In genomic region chr10:73501651-73502050, GRCh38 we compare ENCODE assay signal across 14 cellular contexts. TPM values are rescaled to one million over a fixed set of nuclear protein-coding genes. Genes with fewer than 3 reads are reported as not detected.
DNase-seq lines count a peak whose midpoint lies in the region; ATAC-seq and TF ChIP-seq lines count a peak whose summit lies in the region.
"Had no signal": no experiment of that assay in that cellular context is flagged by ENCODE, and none has a peak within 500 bp of the region (broad histone marks: within the 10 kb centered on the region; RNA-seq: fewer than 3 reads in every experiment).

No MANE protein-coding gene starts in this region.

- H3K27ac ChIP-seq in CD8-positive, alpha-beta T cell (ENCODE audit: low read depth, low read length), result no peak overlapping the region
- H3K27ac ChIP-seq in foreskin keratinocyte, result peak overlapping the region; percentile 57
- H3K27ac ChIP-seq: HL-60 had no signal

- peak overlapping the region; percentile 30 for H3K27ac Mint-ChIP-seq in CD8-positive, alpha-beta T cell
- H3K27ac Mint-ChIP-seq in IgD-negative memory B cell, result peak overlapping the region; percentile 15 to 78 (median 19)
- peak overlapping the region; percentile 83 for H3K27ac Mint-ChIP-seq in T-helper 17 cell

- H3K4me1 ChIP-seq in CD8-positive, alpha-beta T cell (ENCODE audit: insufficient read depth, low read length), result peaks cover 2% of the 10 kb centered on the region
- peaks cover 9% of the 10 kb centered on the region for H3K4me1 ChIP-seq in foreskin keratinocyte

- DNase-seq in CD8-positive, alpha-beta T cell, result no peak
- DNase-seq in T-helper 17 cell, result no peak
- no peak for DNase-seq in foreskin keratinocyte
- DNase-seq in NCI-H1105 treated with DMSO at 0.1 percent for 48 hours (lab: John Stamatoyannopoulos, UW), result no peak
- DNase-seq in hypothalamus (lab: John Stamatoyannopoulos, UW), result no peak
- DNase-seq in stimulated activated CD4-positive, alpha-beta T cell treated with anti-CD3 and anti-CD28 coated beads, Interleukin-1b, Interleukin-23, amount 100 ng/mL, for 48 hours, result no peak
- DNase-seq: cortex of kidney; NCI-H187 treated with DMSO at 0.1 percent for 48 hours; stimulated activated CD4-positive, alpha-beta T cell treated with anti-CD3 and anti-CD28 coated beads, Interleukin-15, amount 100 ng/mL, for 24 hours; stimulated activated naive CD4-positive, alpha-beta T cell had no signal

- ATAC-seq in CD8-positive, alpha-beta T cell, result no peak
- ATAC-seq in T-helper 17 cell, result peak; percentile 37
- no peak for ATAC-seq in foreskin keratinocyte
- no peak for ATAC-seq in HG03520 (IDR thresholded peaks at IDR 0.05; ENCODE audit: unreplicated experiment)

- H3K4me3 Mint-ChIP-seq in CD8-positive, alpha-beta T cell, result no peak overlapping the region
- H3K4me3 Mint-ChIP-seq in IgD-negative memory B cell (peak overlapping the region; percentile 13 to 68 (median 43)), T-helper 17 cell (peak overlapping the region; percentile 46)

- CTCF ChIA-PET in CD8-positive, alpha-beta T cell (lab: Charles Lee), result no interaction called here

- peaks cover 39% of the 10 kb centered on the region for H3K36me3 Mint-ChIP-seq in CD8-positive, alpha-beta T cell
- H3K36me3 Mint-ChIP-seq in IgD-negative memory B cell, result peaks cover 4% of the 10 kb centered on the region
- peaks cover 25% of the 10 kb centered on the region for H3K36me3 Mint-ChIP-seq in T-helper 17 cell (ENCODE audit: low read depth)

- no peak overlapping the region for H3K4me3 ChIP-seq in CD8-positive, alpha-beta T cell (ENCODE audit: low read depth, low read length)
- H3K4me3 ChIP-seq: lung had no signal

- H3K27me3 Mint-ChIP-seq in CD8-positive, alpha-beta T cell (ENCODE audit: low read depth), result no peaks in the 10 kb centered on the region
- H3K27me3 Mint-ChIP-seq in IgD-negative memory B cell, result no peaks in the 10 kb centered on the region
- H3K27me3 Mint-ChIP-seq in T-helper 17 cell, result no peaks in the 10 kb centered on the region

- peaks cover 4% of the 10 kb centered on the region for H3K36me3 ChIP-seq in CD8-positive, alpha-beta T cell (ENCODE audit: insufficient read depth, low read length)

- POLR2A ChIA-PET in CD8-positive, alpha-beta T cell (lab: Charles Lee), result no interaction called here

- peaks cover 20% of the 10 kb centered on the region for H3K4me1 Mint-ChIP-seq in CD8-positive, alpha-beta T cell (ENCODE audit: low read depth)
- H3K4me1 Mint-ChIP-seq in IgD-negative memory B cell, result peaks cover 15 to 27% (median 19%) of the 10 kb centered on the region in 3 donors
- H3K4me1 Mint-ChIP-seq in T-helper 17 cell, result peaks cover 31% of the 10 kb centered on the region

- intact Hi-C loops in CD8-positive, alpha-beta T cell (cut with DNase I, micrococcal nuclease), result no loop called here

- no peaks in the 10 kb centered on the region for H3K9me3 Mint-ChIP-seq in CD8-positive, alpha-beta T cell
- no peaks in the 10 kb centered on the region for H3K9me3 Mint-ChIP-seq in IgD-negative memory B cell

- TF ChIP-seq CTCF in CD8-positive, alpha-beta T cell (IDR thresholded peaks at IDR 0.05), result no peak
- TF ChIP-seq CTCF in foreskin keratinocyte (conservative IDR thresholded peaks at IDR 0.05), result no peak

- H3K9me3 ChIP-seq in CD8-positive, alpha-beta T cell (ENCODE audit: low read length), result no peaks in the 10 kb centered on the region
- no peaks in the 10 kb centered on the region for H3K9me3 ChIP-seq in T-helper 17 cell (ENCODE audit: control insufficient read depth, low read length, poor library complexity, severe bottlenecking)

- no peaks in the 10 kb centered on the region for H3K27me3 ChIP-seq in CD8-positive, alpha-beta T cell (ENCODE audit: insufficient read depth, low read length)
- no peaks in the 10 kb centered on the region for H3K27me3 ChIP-seq in foreskin keratinocyte

RNA-seq across cellular contexts. Expression of gene PPP3CB, which starts 5.8 kb away (rescaled TPM):
- total RNA-seq in CD8-positive, alpha-beta T cell, result 10 to 100 TPM; 15.8 to 17.0 TPM
- polyA plus RNA-seq in IgD-negative memory B cell (6.7 TPM), foreskin keratinocyte (21.1 and 24.0 TPM in 2 replicates)
- total RNA-seq in T-helper 17 cell (10 to 100 TPM; 31.8 to 37.4 TPM), foreskin keratinocyte (33.7 and 35.5 TPM in 2 replicates)

Comparison
In these comparisons a context has a peak if more than half of its experiments do, and no peak if none do; other contexts are left out.
1. H3K27ac Mint-ChIP-seq: peak in every context shown above with its lines; median percentile 83 in T-helper 17 cell; 30 in CD8-positive, alpha-beta T cell; 19 in IgD-negative memory B cell.